ENCODE assay signal across 19 cellular contexts in the genomic region with DNA sequence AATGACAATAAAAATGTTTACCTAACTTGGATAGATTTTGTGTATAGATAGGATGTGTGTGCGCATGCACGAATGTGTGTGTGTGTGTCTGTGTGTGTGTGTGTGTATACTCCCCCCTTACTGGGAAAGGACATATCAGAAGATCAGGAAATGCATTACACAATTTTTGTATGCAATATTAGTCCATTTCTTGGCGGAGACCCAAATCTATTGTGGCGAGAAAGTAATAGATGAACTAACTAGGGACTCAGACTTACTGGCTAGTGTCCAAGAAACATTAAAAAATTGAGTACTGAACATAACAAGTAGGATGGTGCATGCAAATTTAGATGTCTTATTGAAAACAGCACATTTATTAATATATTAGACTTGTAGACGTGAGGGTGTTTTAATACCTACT.
DNase-seq lines count a peak whose midpoint lies in the region; ATAC-seq and TF ChIP-seq lines count a peak whose summit lies in the region.
"Had no signal": no experiment of that assay in that cellular context is flagged by ENCODE, and none has a peak within 500 bp of the region (broad histone marks: within the 10 kb centered on the region; RNA-seq: fewer than 3 reads in every experiment).

No MANE protein-coding gene starts in this region.

- DNase-seq in NCI-H1417 (lab: John Stamatoyannopoulos, UW) (peak in 2 of 3 experiments; percentile 22 to 75), NCI-H1417 treated with DMSO at 0.1 percent for 48 hours (lab: John Stamatoyannopoulos, UW) (no peak), Calu3 (peak; percentile 6), PC-3 (peak; percentile 23), iris pigment epithelial cell (ENCODE audit: low read depth) (peak; percentile 50), pons (ENCODE audit: low spot score) (no peak), left colon (no peak)
- DNase-seq: CD4-positive, alpha-beta memory T cell; DND-41; H9; NCI-H187 treated with DMSO at 0.1 percent for 48 hours; NCI-H2171 treated with DMSO at 0.1 percent for 48 hours; NCI-H82; RPMI8226; SHP77 treated with DMSO at 0.1 percent for 48 hours; SK-N-SH had no signal

- H3K36me3 Mint-ChIP-seq in Calu3 (ENCODE audit: insufficient read depth, unreplicated experiment) = no peaks in the 10 kb centered on the region
- H3K36me3 Mint-ChIP-seq: CD4-positive, alpha-beta memory T cell had no signal

- no peak overlapping the region for H3K4me3 ChIP-seq in PC-3 (ENCODE audit: low read length)
- H3K4me3 ChIP-seq: BLaER1 had no signal

- BruUV-seq in Calu3 (replicated peaks; lab: Mats Ljungman, UMichigan) = no TSS peak
- BruUV-seq in PC-3 (replicated peaks; lab: Mats Ljungman, UMichigan) = no TSS peak

- H3K36me3 ChIP-seq in PC-3 (ENCODE audit: low read depth, low read length) = no peaks in the 10 kb centered on the region
- H3K36me3 ChIP-seq: BLaER1 had no signal

- H3F3A ChIP-seq in PC-3 (ENCODE audit: low read length, unreplicated experiment) = no peaks in the 10 kb centered on the region

- no peaks in the 10 kb centered on the region for H3K79me2 ChIP-seq in PC-3 (ENCODE audit: low read length)

- CTCF ChIA-PET in Calu3 (lab: Charles Lee) (no interaction called here), PC-3 (lab: Charles Lee) (no interaction called here)

- TF ChIP-seq CTCF in Calu3 (IDR thresholded peaks at IDR 0.05; ENCODE audit: unreplicated experiment) = no peak
- TF ChIP-seq CTCF in PC-3 (conservative IDR thresholded peaks at IDR 0.05; ENCODE audit: low read depth, low read length) = no peak

- H3K27me3 Mint-ChIP-seq in Calu3 (ENCODE audit: unreplicated experiment) = no peaks in the 10 kb centered on the region
- H3K27me3 Mint-ChIP-seq: CD4-positive, alpha-beta memory T cell had no signal

- H3K4me3 Mint-ChIP-seq in Calu3 (ENCODE audit: low read depth, unreplicated experiment) = no peak overlapping the region
- H3K4me3 Mint-ChIP-seq: CD4-positive, alpha-beta memory T cell; H9 had no signal

- no peaks in the 10 kb centered on the region for H4K20me1 ChIP-seq in PC-3 (ENCODE audit: low read length)
- H4K20me1 ChIP-seq: BLaER1 had no signal

- no peaks in the 10 kb centered on the region for H3K4me1 ChIP-seq in PC-3 (ENCODE audit: insufficient read depth, low read length)
- H3K4me1 ChIP-seq: BLaER1 had no signal

- no peaks in the 10 kb centered on the region for H3K9me2 ChIP-seq in PC-3 (replicated peaks; ENCODE audit: low read length)
- H3K9me2 ChIP-seq: SK-N-SH had no signal

- H3K27ac ChIP-seq in PC-3 (ENCODE audit: low read length) = no peak overlapping the region
- H3K27ac ChIP-seq: BLaER1, KMS-11 had no signal

- POLR2A ChIA-PET in PC-3 (lab: Charles Lee; ENCODE audit: unreplicated experiment) = no interaction called here

- H3K4me1 Mint-ChIP-seq in Calu3 (ENCODE audit: low read depth, unreplicated experiment) = no peaks in the 10 kb centered on the region
- H3K4me1 Mint-ChIP-seq: CD4-positive, alpha-beta memory T cell; H9 had no signal

- no peaks in the 10 kb centered on the region for H3K9me3 ChIP-seq in PC-3 (ENCODE audit: low read length)
- H3K9me3 ChIP-seq: BLaER1, SK-N-SH had no signal

- no peak overlapping the region for H3K9ac ChIP-seq in PC-3 (ENCODE audit: low read length)
- H3K9ac ChIP-seq: BLaER1, KMS-11, SK-N-SH had no signal

- no peak overlapping the region for H3K27ac Mint-ChIP-seq in Calu3 (ENCODE audit: unreplicated experiment)
- H3K27ac Mint-ChIP-seq: H9 had no signal

- no peak overlapping the region for H2AFZ ChIP-seq in PC-3 (ENCODE audit: low read length)

- intact Hi-C loops in Calu3 (cut with micrococcal nuclease; ENCODE audit: unreplicated experiment) = no loop called here
- intact Hi-C loops in PC-3 (cut with micrococcal nuclease) = no loop called here
- intact Hi-C loops in left colon (cut with DNase I, micrococcal nuclease) = no loop called here

- no peaks in the 10 kb centered on the region for H3K9me3 Mint-ChIP-seq in Calu3 (ENCODE audit: low read depth, unreplicated experiment)

- H3K27me3 ChIP-seq in PC-3 (ENCODE audit: low read length) = 0 out of 2 replicates have a peak, but pooled peaks cover 2% of the 10 kb centered on the region
- H3K27me3 ChIP-seq: BLaER1 had no signal

- ATAC-seq in PC-3 = no peak
- no peak for ATAC-seq in GM19452 (IDR thresholded peaks at IDR 0.05; ENCODE audit: unreplicated experiment)
- ATAC-seq in left colon = no peak

- no peak overlapping the region for H3K4me2 ChIP-seq in PC-3 (ENCODE audit: low read length)
- H3K4me2 ChIP-seq: BLaER1, KMS-11, SK-N-SH had no signal

Comparison
In these comparisons a context has a peak if more than half of its experiments do, and no peak if none do; other contexts are left out.
1. DNase-seq: peak in NCI-H1417 (2 of 3), Calu3 (single experiment), PC-3 (single experiment) and iris pigment epithelial cell (single experiment); none in NCI-H1417 treated with DMSO at 0.1 percent for 48 hours (single experiment), pons (single experiment) and left colon (0 of 2).